In the genomic region with DNA sequence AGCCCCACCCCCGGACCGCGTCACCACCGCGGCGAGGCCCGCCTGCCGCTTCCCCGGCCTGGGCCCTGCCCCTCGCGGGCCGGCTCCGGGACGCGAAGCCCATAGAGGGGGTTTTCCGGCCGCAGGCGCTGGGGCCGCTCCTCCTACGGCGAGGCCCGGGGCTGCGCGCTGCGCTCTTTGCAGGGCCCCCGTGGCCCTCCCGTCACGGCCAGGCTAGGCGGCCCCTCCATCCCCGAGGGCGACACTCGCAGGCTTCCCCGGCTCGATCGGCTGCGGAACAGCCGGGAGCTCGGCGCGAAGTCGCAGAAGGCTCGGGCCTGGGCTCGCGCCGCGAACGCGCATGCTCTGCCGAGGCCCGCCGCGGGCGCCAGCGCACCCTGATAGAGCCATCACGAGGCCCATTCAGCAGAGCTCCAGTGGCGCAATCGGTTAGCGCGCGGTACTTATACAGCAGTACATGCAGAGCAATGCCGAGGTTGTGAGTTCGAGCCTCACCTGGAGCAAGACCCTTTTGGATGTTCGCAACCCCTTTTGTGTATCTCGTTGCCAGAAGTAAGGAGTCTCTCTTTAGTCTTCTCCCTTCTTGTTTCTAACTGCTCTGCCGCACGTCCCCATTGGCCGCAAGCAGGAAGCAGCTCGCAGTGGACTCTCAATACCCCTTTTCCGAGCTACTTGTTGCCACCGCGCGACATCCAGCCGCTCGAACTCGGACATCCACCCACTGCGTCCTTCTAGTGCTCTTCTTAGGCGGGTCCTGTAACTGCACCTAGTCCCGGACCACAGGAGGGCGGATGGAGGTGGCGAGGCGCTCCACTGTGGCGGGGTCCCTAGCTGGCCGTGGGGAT, we compare ENCODE assay signal across 1 cellular context.
TF ChIP-seq lines count a peak whose summit lies in the region.

No MANE protein-coding gene starts in this region.

TF ChIP-seq in K562, 482 proteins besides CTCF, POLR2A, EP300 and RAD21 (continued from another document and continues in another):
- TF ChIP-seq, protein P1, sequence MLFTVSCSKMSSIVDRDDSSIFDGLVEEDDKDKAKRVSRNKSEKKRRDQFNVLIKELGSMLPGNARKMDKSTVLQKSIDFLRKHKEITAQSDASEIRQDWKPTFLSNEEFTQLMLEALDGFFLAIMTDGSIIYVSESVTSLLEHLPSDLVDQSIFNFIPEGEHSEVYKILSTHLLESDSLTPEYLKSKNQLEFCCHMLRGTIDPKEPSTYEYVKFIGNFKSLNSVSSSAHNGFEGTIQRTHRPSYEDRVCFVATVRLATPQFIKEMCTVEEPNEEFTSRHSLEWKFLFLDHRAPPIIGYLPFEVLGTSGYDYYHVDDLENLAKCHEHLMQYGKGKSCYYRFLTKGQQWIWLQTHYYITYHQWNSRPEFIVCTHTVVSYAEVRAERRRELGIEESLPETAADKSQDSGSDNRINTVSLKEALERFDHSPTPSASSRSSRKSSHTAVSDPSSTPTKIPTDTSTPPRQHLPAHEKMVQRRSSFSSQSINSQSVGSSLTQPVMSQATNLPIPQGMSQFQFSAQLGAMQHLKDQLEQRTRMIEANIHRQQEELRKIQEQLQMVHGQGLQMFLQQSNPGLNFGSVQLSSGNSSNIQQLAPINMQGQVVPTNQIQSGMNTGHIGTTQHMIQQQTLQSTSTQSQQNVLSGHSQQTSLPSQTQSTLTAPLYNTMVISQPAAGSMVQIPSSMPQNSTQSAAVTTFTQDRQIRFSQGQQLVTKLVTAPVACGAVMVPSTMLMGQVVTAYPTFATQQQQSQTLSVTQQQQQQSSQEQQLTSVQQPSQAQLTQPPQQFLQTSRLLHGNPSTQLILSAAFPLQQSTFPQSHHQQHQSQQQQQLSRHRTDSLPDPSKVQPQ (CRISPR knock-in tag; IDR thresholded peaks at IDR 0.05; ENCODE audit: borderline replicate concordance), result no peak
- TF ChIP-seq RFX7 (CRISPR knock-in tag; IDR thresholded peaks at IDR 0.05) (no peak), TBL1XR1 (IDR thresholded peaks at IDR 0.05; ENCODE audit: low read length in 2 of 2) (peak in 1 of 2 experiments; percentile 99; a peak in 2 of 4 replicates), JUN (IDR thresholded peaks at IDR 0.05; ENCODE audit: borderline replicate concordance, low read depth, low read length) (peak; percentile 40; the same call in 1 of the 2 replicates), JUN (CRISPR knock-in tag; IDR thresholded peaks at IDR 0.05; ENCODE audit: borderline replicate concordance) (peak; percentile 79; the same call in 1 of the 2 replicates), NR2C2 (CRISPR knock-in tag; IDR thresholded peaks at IDR 0.05) (peak; percentile 82), NR2C2 (tag; IDR thresholded peaks at IDR 0.05) (no peak), ZBTB1 (CRISPR knock-in tag; IDR thresholded peaks at IDR 0.05; ENCODE audit: borderline replicate concordance, low read depth) (peak; percentile 69), SRSF9 (IDR thresholded peaks at IDR 0.05; ENCODE audit: borderline replicate concordance, low read depth, low read length) (no peak), ZNF766 (CRISPR knock-in tag; conservative IDR thresholded peaks at IDR 0.05) (peak; percentile 55), ZNF764 (CRISPR knock-in tag; IDR thresholded peaks at IDR 0.05; ENCODE audit: low read depth) (0 out of 2 replicates have a peak, but pooled peaks have one; percentile 34), ZFX (CRISPR knock-in tag; IDR thresholded peaks at IDR 0.05) (peak; percentile 98), ZEB2 (IDR thresholded peaks at IDR 0.05) (peak; percentile 79; the same call in 1 of the 2 replicates), CREBBP (IDR thresholded peaks at IDR 0.05; ENCODE audit: low read depth, low read length) (no peak), ZFP30 (CRISPR knock-in tag; IDR thresholded peaks at IDR 0.05; ENCODE audit: borderline replicate concordance) (no peak), C11orf30 (IDR thresholded peaks at IDR 0.05; ENCODE audit: low read depth) (no peak), ZNF253 (CRISPR knock-in tag; conservative IDR thresholded peaks at IDR 0.05) (no peak), ZNF584 (CRISPR knock-in tag; IDR thresholded peaks at IDR 0.05; ENCODE audit: low read depth) (no peak), EP400 (IDR thresholded peaks at IDR 0.05) (peak; percentile 62; the same call in 1 of the 2 replicates), CBX8 (IDR thresholded peaks at IDR 0.05; ENCODE audit: borderline replicate concordance, extremely low read depth, low read depth, low read length, poor library complexity, severe bottlenecking) (no peak), TRIM24 (IDR thresholded peaks at IDR 0.05) (peak in 1 of 2 experiments; percentile 81; a peak in 2 of 4 replicates), ZNF75A (CRISPR knock-in tag; IDR thresholded peaks at IDR 0.05) (no peak), FOS (IDR thresholded peaks at IDR 0.05; ENCODE audit: extremely low read depth, insufficient read length) (peak; percentile 38), ASH1L (IDR thresholded peaks at IDR 0.05; ENCODE audit: borderline replicate concordance, low read depth, partially characterized antibody) (no peak), HMGN3 (IDR thresholded peaks at IDR 0.05; ENCODE audit: borderline replicate concordance, extremely low read depth, insufficient read length, low read depth, low read length) (no peak), ZNF23 (CRISPR knock-in tag; IDR thresholded peaks at IDR 0.05) (no peak), CBX2 (IDR thresholded peaks at IDR 0.05; ENCODE audit: insufficient read depth, low read length, poor library complexity, severe bottlenecking) (no peak), ZNF561 (CRISPR knock-in tag; conservative IDR thresholded peaks at IDR 0.05) (no peak), GTF2E2 (tag; IDR thresholded peaks at IDR 0.05) (peak; percentile 94; the same call in 1 of the 2 replicates), XRCC3 (IDR thresholded peaks at IDR 0.05) (no peak), TAF15 (IDR thresholded peaks at IDR 0.05; ENCODE audit: low read depth, low read length) (no peak), ETV5 (CRISPR knock-in tag; IDR thresholded peaks at IDR 0.05; ENCODE audit: low read depth) (peak; percentile 43; the same call in 1 of the 2 replicates), HMG20B (CRISPR knock-in tag; IDR thresholded peaks at IDR 0.05) (no peak)
- TF ChIP-seq, protein P2, sequence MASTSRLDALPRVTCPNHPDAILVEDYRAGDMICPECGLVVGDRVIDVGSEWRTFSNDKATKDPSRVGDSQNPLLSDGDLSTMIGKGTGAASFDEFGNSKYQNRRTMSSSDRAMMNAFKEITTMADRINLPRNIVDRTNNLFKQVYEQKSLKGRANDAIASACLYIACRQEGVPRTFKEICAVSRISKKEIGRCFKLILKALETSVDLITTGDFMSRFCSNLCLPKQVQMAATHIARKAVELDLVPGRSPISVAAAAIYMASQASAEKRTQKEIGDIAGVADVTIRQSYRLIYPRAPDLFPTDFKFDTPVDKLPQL (IDR thresholded peaks at IDR 0.05; ENCODE audit: extremely low read depth, insufficient read length), result no peak
- TF ChIP-seq, protein P3, sequence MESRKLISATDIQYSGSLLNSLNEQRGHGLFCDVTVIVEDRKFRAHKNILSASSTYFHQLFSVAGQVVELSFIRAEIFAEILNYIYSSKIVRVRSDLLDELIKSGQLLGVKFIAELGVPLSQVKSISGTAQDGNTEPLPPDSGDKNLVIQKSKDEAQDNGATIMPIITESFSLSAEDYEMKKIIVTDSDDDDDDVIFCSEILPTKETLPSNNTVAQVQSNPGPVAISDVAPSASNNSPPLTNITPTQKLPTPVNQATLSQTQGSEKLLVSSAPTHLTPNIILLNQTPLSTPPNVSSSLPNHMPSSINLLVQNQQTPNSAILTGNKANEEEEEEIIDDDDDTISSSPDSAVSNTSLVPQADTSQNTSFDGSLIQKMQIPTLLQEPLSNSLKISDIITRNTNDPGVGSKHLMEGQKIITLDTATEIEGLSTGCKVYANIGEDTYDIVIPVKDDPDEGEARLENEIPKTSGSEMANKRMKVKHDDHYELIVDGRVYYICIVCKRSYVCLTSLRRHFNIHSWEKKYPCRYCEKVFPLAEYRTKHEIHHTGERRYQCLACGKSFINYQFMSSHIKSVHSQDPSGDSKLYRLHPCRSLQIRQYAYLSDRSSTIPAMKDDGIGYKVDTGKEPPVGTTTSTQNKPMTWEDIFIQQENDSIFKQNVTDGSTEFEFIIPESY (CRISPR knock-in tag; IDR thresholded peaks at IDR 0.05), result peak; percentile 86
- TF ChIP-seq, protein P4, sequence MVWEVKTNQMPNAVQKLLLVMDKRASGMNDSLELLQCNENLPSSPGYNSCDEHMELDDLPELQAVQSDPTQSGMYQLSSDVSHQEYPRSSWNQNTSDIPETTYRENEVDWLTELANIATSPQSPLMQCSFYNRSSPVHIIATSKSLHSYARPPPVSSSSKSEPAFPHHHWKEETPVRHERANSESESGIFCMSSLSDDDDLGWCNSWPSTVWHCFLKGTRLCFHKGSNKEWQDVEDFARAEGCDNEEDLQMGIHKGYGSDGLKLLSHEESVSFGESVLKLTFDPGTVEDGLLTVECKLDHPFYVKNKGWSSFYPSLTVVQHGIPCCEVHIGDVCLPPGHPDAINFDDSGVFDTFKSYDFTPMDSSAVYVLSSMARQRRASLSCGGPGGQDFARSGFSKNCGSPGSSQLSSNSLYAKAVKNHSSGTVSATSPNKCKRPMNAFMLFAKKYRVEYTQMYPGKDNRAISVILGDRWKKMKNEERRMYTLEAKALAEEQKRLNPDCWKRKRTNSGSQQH (CRISPR knock-in tag; IDR thresholded peaks at IDR 0.05), result no peak
- TF ChIP-seq, protein P5, sequence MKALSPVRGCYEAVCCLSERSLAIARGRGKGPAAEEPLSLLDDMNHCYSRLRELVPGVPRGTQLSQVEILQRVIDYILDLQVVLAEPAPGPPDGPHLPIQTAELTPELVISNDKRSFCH (CRISPR knock-in tag; IDR thresholded peaks at IDR 0.05), result no peak
- TF ChIP-seq, protein P5 (tag; IDR thresholded peaks at IDR 0.05), result peak; percentile 82
- TF ChIP-seq, protein P6, sequence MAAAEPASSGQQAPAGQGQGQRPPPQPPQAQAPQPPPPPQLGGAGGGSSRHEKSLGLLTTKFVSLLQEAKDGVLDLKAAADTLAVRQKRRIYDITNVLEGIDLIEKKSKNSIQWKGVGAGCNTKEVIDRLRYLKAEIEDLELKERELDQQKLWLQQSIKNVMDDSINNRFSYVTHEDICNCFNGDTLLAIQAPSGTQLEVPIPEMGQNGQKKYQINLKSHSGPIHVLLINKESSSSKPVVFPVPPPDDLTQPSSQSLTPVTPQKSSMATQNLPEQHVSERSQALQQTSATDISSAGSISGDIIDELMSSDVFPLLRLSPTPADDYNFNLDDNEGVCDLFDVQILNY (CRISPR knock-in tag; IDR thresholded peaks at IDR 0.05), result peak; percentile 83; the same call in 1 of the 2 replicates
- TF ChIP-seq, protein P7, sequence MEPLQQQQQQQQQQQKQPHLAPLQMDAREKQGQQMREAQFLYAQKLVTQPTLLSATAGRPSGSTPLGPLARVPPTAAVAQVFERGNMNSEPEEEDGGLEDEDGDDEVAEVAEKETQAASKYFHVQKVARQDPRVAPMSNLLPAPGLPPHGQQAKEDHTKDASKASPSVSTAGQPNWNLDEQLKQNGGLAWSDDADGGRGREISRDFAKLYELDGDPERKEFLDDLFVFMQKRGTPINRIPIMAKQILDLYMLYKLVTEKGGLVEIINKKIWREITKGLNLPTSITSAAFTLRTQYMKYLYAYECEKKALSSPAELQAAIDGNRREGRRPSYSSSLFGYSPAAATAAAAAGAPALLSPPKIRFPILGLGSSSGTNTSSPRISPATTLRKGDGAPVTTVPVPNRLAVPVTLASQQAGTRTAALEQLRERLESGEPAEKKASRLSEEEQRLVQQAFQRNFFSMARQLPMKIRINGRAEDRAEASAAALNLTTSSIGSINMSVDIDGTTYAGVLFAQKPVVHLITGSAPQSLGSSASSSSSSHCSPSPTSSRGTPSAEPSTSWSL (CRISPR knock-in tag; IDR thresholded peaks at IDR 0.05; ENCODE audit: borderline replicate concordance), result no peak
- TF ChIP-seq, protein P8, sequence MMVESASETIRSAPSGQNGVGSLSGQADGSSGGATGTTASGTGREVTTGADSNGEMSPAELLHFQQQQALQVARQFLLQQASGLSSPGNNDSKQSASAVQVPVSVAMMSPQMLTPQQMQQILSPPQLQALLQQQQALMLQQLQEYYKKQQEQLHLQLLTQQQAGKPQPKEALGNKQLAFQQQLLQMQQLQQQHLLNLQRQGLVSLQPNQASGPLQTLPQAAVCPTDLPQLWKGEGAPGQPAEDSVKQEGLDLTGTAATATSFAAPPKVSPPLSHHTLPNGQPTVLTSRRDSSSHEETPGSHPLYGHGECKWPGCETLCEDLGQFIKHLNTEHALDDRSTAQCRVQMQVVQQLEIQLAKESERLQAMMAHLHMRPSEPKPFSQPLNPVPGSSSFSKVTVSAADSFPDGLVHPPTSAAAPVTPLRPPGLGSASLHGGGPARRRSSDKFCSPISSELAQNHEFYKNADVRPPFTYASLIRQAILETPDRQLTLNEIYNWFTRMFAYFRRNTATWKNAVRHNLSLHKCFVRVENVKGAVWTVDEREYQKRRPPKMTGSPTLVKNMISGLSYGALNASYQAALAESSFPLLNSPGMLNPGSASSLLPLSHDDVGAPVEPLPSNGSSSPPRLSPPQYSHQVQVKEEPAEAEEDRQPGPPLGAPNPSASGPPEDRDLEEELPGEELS (CRISPR knock-in tag; IDR thresholded peaks at IDR 0.05; ENCODE audit: borderline replicate concordance), result peak; percentile 83; the same call in 1 of the 2 replicates
- TF ChIP-seq, protein P9, sequence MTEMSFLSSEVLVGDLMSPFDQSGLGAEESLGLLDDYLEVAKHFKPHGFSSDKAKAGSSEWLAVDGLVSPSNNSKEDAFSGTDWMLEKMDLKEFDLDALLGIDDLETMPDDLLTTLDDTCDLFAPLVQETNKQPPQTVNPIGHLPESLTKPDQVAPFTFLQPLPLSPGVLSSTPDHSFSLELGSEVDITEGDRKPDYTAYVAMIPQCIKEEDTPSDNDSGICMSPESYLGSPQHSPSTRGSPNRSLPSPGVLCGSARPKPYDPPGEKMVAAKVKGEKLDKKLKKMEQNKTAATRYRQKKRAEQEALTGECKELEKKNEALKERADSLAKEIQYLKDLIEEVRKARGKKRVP (CRISPR knock-in tag; IDR thresholded peaks at IDR 0.05), result no peak
- TF ChIP-seq, protein P10, sequence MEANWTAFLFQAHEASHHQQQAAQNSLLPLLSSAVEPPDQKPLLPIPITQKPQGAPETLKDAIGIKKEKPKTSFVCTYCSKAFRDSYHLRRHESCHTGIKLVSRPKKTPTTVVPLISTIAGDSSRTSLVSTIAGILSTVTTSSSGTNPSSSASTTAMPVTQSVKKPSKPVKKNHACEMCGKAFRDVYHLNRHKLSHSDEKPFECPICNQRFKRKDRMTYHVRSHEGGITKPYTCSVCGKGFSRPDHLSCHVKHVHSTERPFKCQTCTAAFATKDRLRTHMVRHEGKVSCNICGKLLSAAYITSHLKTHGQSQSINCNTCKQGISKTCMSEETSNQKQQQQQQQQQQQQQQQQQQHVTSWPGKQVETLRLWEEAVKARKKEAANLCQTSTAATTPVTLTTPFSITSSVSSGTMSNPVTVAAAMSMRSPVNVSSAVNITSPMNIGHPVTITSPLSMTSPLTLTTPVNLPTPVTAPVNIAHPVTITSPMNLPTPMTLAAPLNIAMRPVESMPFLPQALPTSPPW (CRISPR knock-in tag; IDR thresholded peaks at IDR 0.05), result peak; percentile 86
- TF ChIP-seq, protein P11, sequence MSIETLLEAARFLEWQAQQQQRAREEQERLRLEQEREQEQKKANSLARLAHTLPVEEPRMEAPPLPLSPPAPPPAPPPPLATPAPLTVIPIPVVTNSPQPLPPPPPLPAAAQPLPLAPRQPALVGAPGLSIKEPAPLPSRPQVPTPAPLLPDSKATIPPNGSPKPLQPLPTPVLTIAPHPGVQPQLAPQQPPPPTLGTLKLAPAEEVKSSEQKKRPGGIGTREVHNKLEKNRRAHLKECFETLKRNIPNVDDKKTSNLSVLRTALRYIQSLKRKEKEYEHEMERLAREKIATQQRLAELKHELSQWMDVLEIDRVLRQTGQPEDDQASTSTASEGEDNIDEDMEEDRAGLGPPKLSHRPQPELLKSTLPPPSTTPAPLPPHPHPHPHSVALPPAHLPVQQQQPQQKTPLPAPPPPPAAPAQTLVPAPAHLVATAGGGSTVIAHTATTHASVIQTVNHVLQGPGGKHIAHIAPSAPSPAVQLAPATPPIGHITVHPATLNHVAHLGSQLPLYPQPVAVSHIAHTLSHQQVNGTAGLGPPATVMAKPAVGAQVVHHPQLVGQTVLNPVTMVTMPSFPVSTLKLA (conservative IDR thresholded peaks at IDR 0.05), result peak; percentile 39 to 58; a peak in 3 of 4 replicates
